Comparison of ENCODE assay signal across 9 cellular contexts in genomic region chrX:2828404-2829065, GRCh38. TPM values are rescaled to one million over a fixed set of nuclear protein-coding genes. Genes with fewer than 3 reads are reported as not detected.
A peak's percentile ranks its signal among the peaks of the same experiment; 100 is the strongest.
DNase-seq lines count a peak whose midpoint lies in the region; ATAC-seq, FAIRE-seq and TF ChIP-seq lines count a peak whose summit lies in the region.
"Had no signal": no experiment of that assay in that cellular context is flagged by ENCODE, and none has a peak within 500 bp of the region (broad histone marks: within the 10 kb centered on the region; RNA-seq: fewer than 3 reads in every experiment).

Gene GYG2 (plus strand): TSS chrX:2828930. CDS start chrX:2830189, 1,259 bp downstream.

- H3K36me3 Mint-ChIP-seq in Calu3 (ENCODE audit: insufficient read depth, unreplicated experiment) (no peaks in the 10 kb centered on the region), glutamatergic neuron (ENCODE audit: unreplicated experiment) (peaks cover 13% of the 10 kb centered on the region)
- no peaks in the 10 kb centered on the region for H3K36me3 Mint-ChIP-seq in activated CD4-positive, alpha-beta T cell treated with anti-CD3 and anti-CD28 coated beads for 36 hours (ENCODE audit: low read depth)
- no peaks in the 10 kb centered on the region for H3K36me3 Mint-ChIP-seq in activated CD8-positive, alpha-beta memory T cell treated with anti-CD3 and anti-CD28 coated beads, Interleukin-2, amount 10 ng/mL, durations not matched to agents 7 days and 5 days

- WGBS in pancreas, 2 donors, result 11 to 15% methylated on average over 43 to 62 of the region's 63 CpGs

- no TSS peak for BruUV-seq in Calu3 (replicated peaks; lab: Mats Ljungman, UMichigan)

- H3K9me3 ChIP-seq in SK-N-MC (ENCODE audit: low read depth, low read length), result no peaks in the 10 kb centered on the region
- H3K9me3 ChIP-seq in pancreas, result no peaks in the 10 kb centered on the region

- H3K4me1 ChIP-seq in pancreas, result no peaks in the 10 kb centered on the region

- TF ChIP-seq CTCF in Calu3 (IDR thresholded peaks at IDR 0.05; ENCODE audit: unreplicated experiment), result no peak
- TF ChIP-seq CTCF in glutamatergic neuron (IDR thresholded peaks at IDR 0.05; ENCODE audit: partially characterized antibody, unreplicated experiment), result no peak
- no peak for TF ChIP-seq CTCF in pancreas (IDR thresholded peaks at IDR 0.05)

- CTCF ChIA-PET in Calu3 (lab: Charles Lee), result no interaction called here
- CTCF ChIA-PET in activated CD4-positive, alpha-beta T cell treated with anti-CD3 and anti-CD28 coated beads for 36 hours (lab: Charles Lee), result no interaction called here
- CTCF ChIA-PET in activated CD8-positive, alpha-beta memory T cell treated with anti-CD3 and anti-CD28 coated beads, Interleukin-2, amount 10 ng/mL, durations not matched to agents 7 days and 5 days (lab: Charles Lee), result no interaction called here

- intact Hi-C loops in Calu3 (cut with micrococcal nuclease; ENCODE audit: unreplicated experiment), result no loop called here
- intact Hi-C loops in pancreas (cut with DNase I), result loop anchor here in 1 of 3 donors (10.0 kb wide), 1 partner anchor 184 kb away; no protein-coding TSS in a partner anchor
- intact Hi-C loops in activated CD4-positive, alpha-beta T cell treated with anti-CD3 and anti-CD28 coated beads for 36 hours (cut with DNase I, micrococcal nuclease), result no loop called here

- no peak within 1 kb of the TSS for H3K27ac Mint-ChIP-seq in Calu3 (ENCODE audit: unreplicated experiment)
- H3K27ac Mint-ChIP-seq in glutamatergic neuron (ENCODE audit: unreplicated experiment), result no peak within 1 kb of the TSS
- no peak within 1 kb of the TSS for H3K27ac Mint-ChIP-seq in activated CD4-positive, alpha-beta T cell treated with anti-CD3 and anti-CD28 coated beads for 36 hours
- H3K27ac Mint-ChIP-seq in activated CD8-positive, alpha-beta memory T cell treated with anti-CD3 and anti-CD28 coated beads, Interleukin-2, amount 10 ng/mL, durations not matched to agents 7 days and 5 days, result no peak within 1 kb of the TSS

- H3K4me3 Mint-ChIP-seq in Calu3 (ENCODE audit: low read depth, unreplicated experiment) (no peak within 1 kb of the TSS), glutamatergic neuron (ENCODE audit: unreplicated experiment) (no peak within 1 kb of the TSS)
- no peak within 1 kb of the TSS for H3K4me3 Mint-ChIP-seq in activated CD4-positive, alpha-beta T cell treated with anti-CD3 and anti-CD28 coated beads for 36 hours
- no peak within 1 kb of the TSS for H3K4me3 Mint-ChIP-seq in activated CD8-positive, alpha-beta memory T cell treated with anti-CD3 and anti-CD28 coated beads, Interleukin-2, amount 10 ng/mL, durations not matched to agents 7 days and 5 days
- H3K4me3 Mint-ChIP-seq: central memory CD8-positive, alpha-beta T cell had no signal

- H3K27ac ChIP-seq in SK-N-MC (no peak within 1 kb of the TSS), pancreas (no peak within 1 kb of the TSS)

- H3K4me1 Mint-ChIP-seq in Calu3 (ENCODE audit: low read depth, unreplicated experiment), result no peaks in the 10 kb centered on the region
- no peaks in the 10 kb centered on the region for H3K4me1 Mint-ChIP-seq in glutamatergic neuron (ENCODE audit: low read depth, unreplicated experiment)
- H3K4me1 Mint-ChIP-seq in activated CD4-positive, alpha-beta T cell treated with anti-CD3 and anti-CD28 coated beads for 36 hours, result no peaks in the 10 kb centered on the region
- H3K4me1 Mint-ChIP-seq in activated CD8-positive, alpha-beta memory T cell treated with anti-CD3 and anti-CD28 coated beads, Interleukin-2, amount 10 ng/mL, durations not matched to agents 7 days and 5 days, result no peaks in the 10 kb centered on the region
- H3K4me1 Mint-ChIP-seq: central memory CD8-positive, alpha-beta T cell had no signal

- H3K27me3 Mint-ChIP-seq in Calu3 (ENCODE audit: unreplicated experiment) (no peaks in the 10 kb centered on the region), glutamatergic neuron (ENCODE audit: unreplicated experiment) (no peaks in the 10 kb centered on the region)
- peaks cover 12% of the 10 kb centered on the region for H3K27me3 Mint-ChIP-seq in activated CD4-positive, alpha-beta T cell treated with anti-CD3 and anti-CD28 coated beads for 36 hours
- peaks cover 3% of the 10 kb centered on the region for H3K27me3 Mint-ChIP-seq in activated CD8-positive, alpha-beta memory T cell treated with anti-CD3 and anti-CD28 coated beads, Interleukin-2, amount 10 ng/mL, durations not matched to agents 7 days and 5 days

- peak within 1 kb of the TSS; percentile 52 for H3K9ac ChIP-seq in SK-N-MC (ENCODE audit: insufficient read length)

- peak; percentile 50 for DNase-seq in Calu3
- no peak for DNase-seq in SK-N-MC (ENCODE audit: low read depth, low spot score)
- peak; percentile 71 for DNase-seq in glutamatergic neuron
- peak in 3 of 6 donors; percentile 24 to 71 (median 68) for DNase-seq in pancreas
- DNase-seq in NCI-H187 treated with DMSO at 0.1 percent for 48 hours (lab: John Stamatoyannopoulos, UW), result no peak
- DNase-seq in activated CD4-positive, alpha-beta T cell treated with anti-CD3 and anti-CD28 coated beads for 36 hours, result no peak
- no peak for DNase-seq in activated CD8-positive, alpha-beta memory T cell treated with anti-CD3 and anti-CD28 coated beads, Interleukin-2, amount 10 ng/mL, durations not matched to agents 7 days and 5 days
- DNase-seq in activated effector memory CD4-positive, alpha-beta T cell treated with anti-CD3 and anti-CD28 coated beads, Interleukin-2, amount 50 U/mL, for 16 hours, result no peak

- ATAC-seq in pancreas, result peak; percentile 74 to 86 (median 79)
- ATAC-seq in activated CD4-positive, alpha-beta T cell treated with anti-CD3 and anti-CD28 coated beads for 36 hours, result no peak
- ATAC-seq in activated CD8-positive, alpha-beta memory T cell treated with anti-CD3 and anti-CD28 coated beads, Interleukin-2, amount 10 ng/mL, durations not matched to agents 7 days and 5 days, result no peak

- FAIRE-seq in pancreas (lab: Jason Lieb, UNC), result no peak

- H3K36me3 ChIP-seq in SK-N-MC (ENCODE audit: insufficient read depth, low read length), result peaks cover 8% of the 10 kb centered on the region
- no peaks in the 10 kb centered on the region for H3K36me3 ChIP-seq in pancreas

- H3K9me3 Mint-ChIP-seq in Calu3 (ENCODE audit: low read depth, unreplicated experiment) (no peaks in the 10 kb centered on the region), glutamatergic neuron (ENCODE audit: unreplicated experiment) (no peaks in the 10 kb centered on the region)
- H3K9me3 Mint-ChIP-seq in activated CD4-positive, alpha-beta T cell treated with anti-CD3 and anti-CD28 coated beads for 36 hours (ENCODE audit: low read depth), result no peaks in the 10 kb centered on the region
- no peaks in the 10 kb centered on the region for H3K9me3 Mint-ChIP-seq in activated CD8-positive, alpha-beta memory T cell treated with anti-CD3 and anti-CD28 coated beads, Interleukin-2, amount 10 ng/mL, durations not matched to agents 7 days and 5 days (ENCODE audit: low read depth)
- H3K9me3 Mint-ChIP-seq: central memory CD8-positive, alpha-beta T cell had no signal

- POLR2A ChIA-PET in activated CD4-positive, alpha-beta T cell treated with anti-CD3 and anti-CD28 coated beads for 36 hours (lab: Charles Lee), result no interaction called here

- H3K4me3 ChIP-seq in SK-N-MC (peak within 1 kb of the TSS; percentile 75), pancreas (peak within 1 kb of the TSS; percentile 18 to 49 (median 34))

- no peaks in the 10 kb centered on the region for H3K27me3 ChIP-seq in pancreas

RNA-seq across cellular contexts. Expression of gene GYG2, which starts in this region (rescaled TPM):
- total RNA-seq in Calu3 (2022) (6.9 and 9.0 TPM in 2 replicates), glutamatergic neuron (ENCODE audit: unreplicated experiment) (21.9 TPM), pancreas (1 to 10 TPM; 3.0 to 8.6 (median 4.9) TPM)
- polyA plus RNA-seq in pancreas, result 1 to 10 TPM; 2.2 to 6.0 TPM
- not detected for total RNA-seq in activated CD4-positive, alpha-beta T cell treated with anti-CD3 and anti-CD28 coated beads for 36 hours
- total RNA-seq in activated CD8-positive, alpha-beta memory T cell treated with anti-CD3 and anti-CD28 coated beads, Interleukin-2, amount 10 ng/mL, durations not matched to agents 7 days and 5 days, result not detected

Comparison
In these comparisons a context has a peak if more than half of its experiments do, and no peak if none do; other contexts are left out.
1. DNase-seq: peak in Calu3 (single experiment) and glutamatergic neuron (single experiment); none in SK-N-MC (single experiment), NCI-H187 treated with DMSO at 0.1 percent for 48 hours (single experiment), activated CD4-positive, alpha-beta T cell treated with anti-CD3 and anti-CD28 coated beads for 36 hours (single experiment), activated CD8-positive, alpha-beta memory T cell treated with anti-CD3 and anti-CD28 coated beads, Interleukin-2, amount 10 ng/mL, durations not matched to agents 7 days and 5 days (single experiment) and activated effector memory CD4-positive, alpha-beta T cell treated with anti-CD3 and anti-CD28 coated beads, Interleukin-2, amount 50 U/mL, for 16 hours (single experiment).
2. ATAC-seq: peak in pancreas (4 of 4); none in activated CD4-positive, alpha-beta T cell treated with anti-CD3 and anti-CD28 coated beads for 36 hours (single experiment) and activated CD8-positive, alpha-beta memory T cell treated with anti-CD3 and anti-CD28 coated beads, Interleukin-2, amount 10 ng/mL, durations not matched to agents 7 days and 5 days (single experiment).